ENCODE assay signal across 9 cellular contexts in genomic region chr2:85523906-85524566, GRCh38. TPM values are rescaled to one million over a fixed set of nuclear protein-coding genes. Genes with fewer than 3 reads are reported as not detected.
A peak's percentile ranks its signal among the peaks of the same experiment; 100 is the strongest.
DNase-seq lines count a peak whose midpoint lies in the region; ATAC-seq, FAIRE-seq and TF ChIP-seq lines count a peak whose summit lies in the region.
"Had no signal": no experiment of that assay in that cellular context is flagged by ENCODE, and none has a peak within 500 bp of the region (broad histone marks: within the 10 kb centered on the region; RNA-seq: fewer than 3 reads in every experiment).

No MANE protein-coding gene starts in this region.

- DNase-seq in AG04450 (ENCODE audit: low read depth, low spot score) (no peak), fibroblast of mammary gland (ENCODE audit: low read depth) (peak; percentile 26), omental fat pad (ENCODE audit: low spot score) (no peak), lower leg skin (ENCODE audit: low spot score in 2 of 2) (no peak), NCI-H2081 treated with DMSO at 0.1 percent for 48 hours (lab: John Stamatoyannopoulos, UW) (no peak), cerebellar cortex (ENCODE audit: low spot score) (no peak), RCC 7860 (ENCODE audit: low spot score) (no peak)
- DNase-seq: activated effector memory CD4-positive, alpha-beta T cell treated with anti-CD3 and anti-CD28 coated beads, Interleukin-2, amount 50 U/mL, for 16 hours had no signal

- TF ChIP-seq CTCF in AG04450 (IDR thresholded peaks at IDR 0.05; ENCODE audit: low read depth, low read length): no peak
- TF ChIP-seq CTCF in fibroblast of mammary gland (conservative IDR thresholded peaks at IDR 0.05; ENCODE audit: control insufficient read depth, insufficient read depth, low read depth, low read length): no peak
- no peak for TF ChIP-seq CTCF in omental fat pad (IDR thresholded peaks at IDR 0.05)
- no peak for TF ChIP-seq CTCF in lower leg skin (IDR thresholded peaks at IDR 0.05)

- H3K4me3 ChIP-seq in AG04450 (ENCODE audit: low read depth, low read length) (no peak overlapping the region), fibroblast of mammary gland (ENCODE audit: control insufficient read depth, low read depth, low read length) (no peak overlapping the region), lower leg skin (ENCODE audit: low read depth, poor library complexity, severe bottlenecking) (no peak overlapping the region)

- H3K27me3 ChIP-seq in AG04450 (ENCODE audit: control insufficient read depth, insufficient read depth, low read length): no peaks in the 10 kb centered on the region

- peak overlapping the region; percentile 39 for H3K27ac ChIP-seq in AG04450 (ENCODE audit: low read depth, low read length)

- no peak for TF ChIP-seq POLR2A in lower leg skin (IDR thresholded peaks at IDR 0.05)

- WGBS in lower leg skin, 2 donors: 57 to 66% methylated on average over 9 of the region's 9 CpGs

- peak; percentile 19 for ATAC-seq in omental fat pad (ENCODE audit: low FRiP score)

- intact Hi-C loops in lower leg skin (cut with DNase I; ENCODE audit: low total_unique reads): no loop called here

- no peaks in the 10 kb centered on the region for H3K9me3 ChIP-seq in AG04450 (ENCODE audit: control insufficient read depth, insufficient read depth, low read length)

- CTCF ChIA-PET in AG04450 (lab: Charles Lee): interaction anchor here (0.5 to 1.3 kb wide), 3 partner anchors 15 to 103 kb away, joined by 3 to 4 read pairs (median 3); partner anchors contain the start of gene MAT2A

- POLR2A ChIA-PET in AG04450 (lab: Yijun Ruan, JAX): interaction anchor here (1.3 to 2.2 kb wide), 4 partner anchors 11 to 17 kb away, joined by 3 to 21 read pairs (median 4); partner anchors contain the start of gene MAT2A

- FAIRE-seq in RCC 7860 (lab: Jason Lieb, UNC): no peak

TF ChIP-seq in PFSK-1, 5 proteins besides CTCF, POLR2A, EP300 and RAD21:
- TF ChIP-seq SIN3A (IDR thresholded peaks at IDR 0.05; ENCODE audit: borderline replicate concordance, insufficient read depth, low read length) (no peak), POLR2AphosphoS5 (IDR thresholded peaks at IDR 0.05; ENCODE audit: low read depth, low read length) (no peak), TAF1 (IDR thresholded peaks at IDR 0.05; ENCODE audit: borderline replicate concordance, insufficient read depth, low read length) (peak; percentile 48; the same call in 1 of the 2 replicates), REST (IDR thresholded peaks at IDR 0.05; ENCODE audit: insufficient read depth in 1 of 2, low read depth in 2 of 2, low read length in 2 of 2) (peak; percentile 82 to 94), FOXP2 (optimal IDR thresholded peaks at IDR 0.05; ENCODE audit: borderline replicate concordance, extremely low read depth, extremely low read length, insufficient read depth) (no peak)
TF ChIP-seq in PFSK-1: peak in this region for 2.

RNA-seq across cellular contexts. Expression of gene MAT2A, which starts 14.9 kb away (rescaled TPM):
- 362 and 409 TPM in 2 replicates for polyA plus RNA-seq in AG04450 (2011; rRNA removed)
- 184 and 266 TPM in 2 replicates for polyA minus RNA-seq in AG04450 (2011; rRNA and poly(A)+ RNA removed)
- polyA plus RNA-seq in PFSK-1 (2012; ENCODE audit: insufficient read length, low read depth): 124 TPM
- total RNA-seq in omental fat pad: 1,000 to 10,000 TPM in 1 of 4 donors, 100 to 1,000 TPM in 3; 223 to 1,046 (median 437) TPM
- total RNA-seq in lower leg skin: 10 to 100 TPM; 71.2 to 96.4 (median 83.0) TPM

RNA-seq across cellular contexts. Expression of gene GGCX, which starts 37.3 kb away (rescaled TPM):
- 44.0 and 53.8 TPM in 2 replicates for polyA plus RNA-seq in AG04450 (2011; rRNA removed)
- polyA minus RNA-seq in AG04450 (2011; rRNA and poly(A)+ RNA removed): 80.2 and 104 TPM in 2 replicates
- 25.2 TPM for polyA plus RNA-seq in PFSK-1 (2012; ENCODE audit: insufficient read length, low read depth)
- total RNA-seq in omental fat pad (10 to 100 TPM; 24.7 to 44.1 (median 39.8) TPM), lower leg skin (10 to 100 TPM; 15.8 to 37.1 (median 25.8) TPM)

RNA-seq across cellular contexts. Expression of gene VAMP8, which starts 53.4 kb away (rescaled TPM):
- polyA plus RNA-seq in AG04450 (2011; rRNA removed): 2.6 and 3.6 TPM in 2 replicates
- 0.48 and 0.55 TPM in 2 replicates for polyA minus RNA-seq in AG04450 (2011; rRNA and poly(A)+ RNA removed)
- 7.1 TPM for polyA plus RNA-seq in PFSK-1 (2012; ENCODE audit: insufficient read length, low read depth)
- 10 to 100 TPM; 23.3 to 48.7 (median 46.1) TPM for total RNA-seq in omental fat pad
- 100 to 1,000 TPM in 2 of 4 donors, 10 to 100 TPM in 2; 88.3 to 207 (median 113) TPM for total RNA-seq in lower leg skin
